ENCODE assay signal across 13 cellular contexts in the genomic region with DNA sequence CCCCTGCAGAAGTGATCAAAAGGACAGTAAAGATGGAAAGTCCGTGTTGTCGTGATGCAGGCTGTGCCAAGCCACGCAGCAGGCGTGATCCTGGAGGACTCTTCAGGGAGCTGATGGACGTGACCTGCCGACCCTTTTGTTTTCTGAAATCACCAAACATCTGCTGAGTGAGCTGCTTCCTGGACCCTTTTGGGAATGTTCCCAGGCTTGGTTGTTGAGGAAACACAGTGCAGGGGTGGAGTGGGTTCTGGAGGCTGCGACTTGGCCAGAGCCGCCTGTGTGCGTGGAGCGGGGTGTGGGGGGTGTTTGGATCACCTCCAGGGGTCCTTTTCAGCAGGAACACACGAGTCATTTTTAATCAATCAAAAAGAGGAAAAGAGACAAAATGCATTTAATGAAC. TPM values are rescaled to one million over a fixed set of nuclear protein-coding genes. Genes with fewer than 3 reads are reported as not detected.
DNase-seq lines count a peak whose midpoint lies in the region; ATAC-seq, FAIRE-seq and TF ChIP-seq lines count a peak whose summit lies in the region.
"Had no signal": no experiment of that assay in that cellular context is flagged by ENCODE, and none has a peak within 500 bp of the region (broad histone marks: within the 10 kb centered on the region; RNA-seq: fewer than 3 reads in every experiment).

No MANE protein-coding gene starts in this region.

- peaks cover 2 to 14% (median 4%) of the 10 kb centered on the region in 3 donors for H3K27me3 ChIP-seq in gastrocnemius medialis

- peak overlapping the region in 3 of 4 donors; percentile 54 to 70 (median 59) for H3K27ac ChIP-seq in gastrocnemius medialis

- no peaks in the 10 kb centered on the region for H3K36me3 ChIP-seq in gastrocnemius medialis

- TF ChIP-seq CTCF in gastrocnemius medialis (IDR thresholded peaks at IDR 0.05 in 4 of 5, conservative IDR thresholded peaks at IDR 0.05 in 1 of 5) = no peak

- FAIRE-seq in endometrium (lab: Jason Lieb, UNC) (peak; percentile 51), GM19239 (lab: Jason Lieb, UNC) (no peak)

- no peak for TF ChIP-seq POLR2A in gastrocnemius medialis (IDR thresholded peaks at IDR 0.05)

- H3K9me3 ChIP-seq in gastrocnemius medialis = no peaks in the 10 kb centered on the region

- intact Hi-C loops in gastrocnemius medialis (cut with DNase I; ENCODE audit: low total_unique reads) = no loop called here

- no peak overlapping the region for H3K4me3 ChIP-seq in gastrocnemius medialis

- peak; percentile 36 for DNase-seq in NCI-H1092 (lab: John Stamatoyannopoulos, UW)
- DNase-seq in left lobe of liver (ENCODE audit: low spot score) = no peak
- no peak for DNase-seq in gastrocnemius medialis
- DNase-seq in GM19239 (ENCODE audit: insufficient read length, low spot score) = no peak
- DNase-seq in NCI-H526 treated with DMSO at 0.1 percent for 48 hours (lab: John Stamatoyannopoulos, UW) = no peak
- DNase-seq in HCEC 1CT = no peak
- DNase-seq: activated T-cell treated with anti-CD3 and anti-CD28 coated beads, Interleukin-2, amount 50 U/mL, for 24 hours; effector memory CD8-positive, alpha-beta T cell; KBM-7; NCI-H187 treated with DMSO at 0.1 percent for 48 hours; T-helper 1 cell had no signal

- ATAC-seq in left lobe of liver (peak; percentile 59), gastrocnemius medialis (peak in 1 of 2 donors; percentile 52), GM21381 (IDR thresholded peaks at IDR 0.05; ENCODE audit: unreplicated experiment) (no peak)
- ATAC-seq: effector memory CD8-positive, alpha-beta T cell had no signal

- no peaks in the 10 kb centered on the region for H3K4me1 ChIP-seq in gastrocnemius medialis

- in situ Hi-C loops in gastrocnemius medialis (cut with MboI; ENCODE audit: low sequenced_read_pairs in 4 of 4) = loop anchor here in 2 of 4 donors (25.0 kb wide), 1 partner anchor 280 kb away; no protein-coding TSS in a partner anchor

RNA-seq across cellular contexts. Expression of gene CPAMD8, which starts 15.4 kb away (rescaled TPM):
- total RNA-seq in left lobe of liver (1.3 TPM), gastrocnemius medialis (10 to 100 TPM in 1 of 4 donors, 1 to 10 TPM in 3; 6.0 to 15.6 (median 7.6) TPM)

RNA-seq across cellular contexts. Expression of gene HAUS8, which starts 33.3 kb away (rescaled TPM):
- 5.1 TPM for total RNA-seq in left lobe of liver
- total RNA-seq in gastrocnemius medialis = 1 to 10 TPM in 3 of 4 donors, under 1 TPM in 1; 0.97 to 4.5 (median 3.3) TPM

RNA-seq across cellular contexts. Expression of gene MYO9B, which starts 33.6 kb away (rescaled TPM):
- 28.9 TPM for total RNA-seq in left lobe of liver
- 10 to 100 TPM; 20.0 to 22.1 (median 20.7) TPM for total RNA-seq in gastrocnemius medialis
